ENCODE assay signal across 8 cellular contexts in genomic region chr3:183085634-183086390, GRCh38. TPM values are rescaled to one million over a fixed set of nuclear protein-coding genes. Genes with fewer than 3 reads are reported as not detected.
A peak's percentile ranks its signal among the peaks of the same experiment; 100 is the strongest.
DNase-seq lines count a peak whose midpoint lies in the region; ATAC-seq, FAIRE-seq and TF ChIP-seq lines count a peak whose summit lies in the region.

No MANE protein-coding gene starts in this region.

- peaks cover 86% of the 10 kb centered on the region for H3K36me3 Mint-ChIP-seq in stimulated activated effector memory CD8-positive, alpha-beta T cell treated with anti-CD3 and anti-CD28 coated beads, Interleukin-12 subunit alpha, Interleukin-12 subunit beta, amount 100 ng/mL, for 72 hours

- no peak for DNase-seq in AG09319 (ENCODE audit: extremely low read depth, low read depth)
- DNase-seq in SK-MEL-5 (ENCODE audit: low read depth, low spot score): peak; percentile 87
- peak; percentile 38 for DNase-seq in iPS DF 19.7 (ENCODE audit: low read depth, low spot score)
- DNase-seq in stimulated activated effector memory CD8-positive, alpha-beta T cell treated with anti-CD3 and anti-CD28 coated beads, Interleukin-12 subunit alpha, Interleukin-12 subunit beta, amount 100 ng/mL, for 72 hours (ENCODE audit: low spot score in 2 of 2): no peak
- no peak for DNase-seq in esophagus muscularis mucosa (ENCODE audit: extremely low spot score)
- no peak for DNase-seq in GM12892 (ENCODE audit: insufficient read length)
- no peak for DNase-seq in AG20443 (ENCODE audit: low spot score)

- ATAC-seq in stimulated activated effector memory CD8-positive, alpha-beta T cell treated with anti-CD3 and anti-CD28 coated beads, Interleukin-12 subunit alpha, Interleukin-12 subunit beta, amount 100 ng/mL, for 72 hours: no peak

- WGBS in esophagus muscularis mucosa: 89% methylated on average over 9 of the region's 9 CpGs

- H3K27ac ChIP-seq in esophagus muscularis mucosa (replicated peaks in 1 of 4): no peak overlapping the region

- H3K4me1 Mint-ChIP-seq in stimulated activated effector memory CD8-positive, alpha-beta T cell treated with anti-CD3 and anti-CD28 coated beads, Interleukin-12 subunit alpha, Interleukin-12 subunit beta, amount 100 ng/mL, for 72 hours: no peaks in the 10 kb centered on the region

- no peak overlapping the region for H3K4me3 ChIP-seq in esophagus muscularis mucosa

- intact Hi-C loops in esophagus muscularis mucosa (cut with DNase I): no loop called here

- in situ Hi-C loops in SK-MEL-5 (cut with HindIII; ENCODE audit: low pct_unique_long_range_greater_than_20kb, low sequenced_read_pairs): no loop called here

- no peak overlapping the region for H3K27ac Mint-ChIP-seq in stimulated activated effector memory CD8-positive, alpha-beta T cell treated with anti-CD3 and anti-CD28 coated beads, Interleukin-12 subunit alpha, Interleukin-12 subunit beta, amount 100 ng/mL, for 72 hours

- H3K4me3 Mint-ChIP-seq in stimulated activated effector memory CD8-positive, alpha-beta T cell treated with anti-CD3 and anti-CD28 coated beads, Interleukin-12 subunit alpha, Interleukin-12 subunit beta, amount 100 ng/mL, for 72 hours: no peak overlapping the region

- peak; percentile 19 for TF ChIP-seq CTCF in AG09319 (IDR thresholded peaks at IDR 0.05; ENCODE audit: low read depth, low read length)
- peak; percentile 60; the same call in 2 of the 3 replicates for TF ChIP-seq CTCF in GM12872 (IDR thresholded peaks at IDR 0.05; ENCODE audit: insufficient read depth, low read depth, low read length)
- TF ChIP-seq CTCF in esophagus muscularis mucosa (IDR thresholded peaks at IDR 0.05): peak in 1 of 3 experiments; percentile 15

- H3K36me3 ChIP-seq in esophagus muscularis mucosa: peaks cover 28 to 91% (median 60%) of the 10 kb centered on the region in 4 donors

- no peak for FAIRE-seq in GM12892 (lab: Jason Lieb, UNC)

- no peak for TF ChIP-seq POLR2A in esophagus muscularis mucosa (IDR thresholded peaks at IDR 0.05; ENCODE audit: low read depth)
- TF ChIP-seq POLR2A in GM12892 (IDR thresholded peaks at IDR 0.05; ENCODE audit: low read depth, low read length): no peak

- TF ChIP-seq EP300 in esophagus muscularis mucosa (IDR thresholded peaks at IDR 0.05): no peak

- no peaks in the 10 kb centered on the region for H3K9me3 ChIP-seq in esophagus muscularis mucosa

- H3K27me3 ChIP-seq in esophagus muscularis mucosa: no peaks in the 10 kb centered on the region

- H3K9me3 Mint-ChIP-seq in stimulated activated effector memory CD8-positive, alpha-beta T cell treated with anti-CD3 and anti-CD28 coated beads, Interleukin-12 subunit alpha, Interleukin-12 subunit beta, amount 100 ng/mL, for 72 hours: no peaks in the 10 kb centered on the region

- peaks cover 0 to 5% (median 0%) of the 10 kb centered on the region in 4 donors for H3K4me1 ChIP-seq in esophagus muscularis mucosa

RNA-seq across cellular contexts. Expression of gene MCCC1, which starts 13.5 kb away (rescaled TPM):
- total RNA-seq in SK-MEL-5 (2014; rRNA removed; shearing (Covaris generic)): 28.3 and 30.7 TPM in 2 replicates
- polyA plus RNA-seq in SK-MEL-5 (2015; cell fraction: cytosol; rRNA removed): 20.5 and 25.6 TPM in 2 replicates
- polyA plus RNA-seq in SK-MEL-5 (2015; cell fraction: nucleus; rRNA removed): 24.4 and 25.1 TPM in 2 replicates
- total RNA-seq in esophagus muscularis mucosa: 10 to 100 TPM; 26.4 to 37.3 (median 27.8) TPM
- 61.3 TPM for polyA plus RNA-seq in GM12892 (2012; ENCODE audit: missing spikeins)

Comparison
In these comparisons a context has a peak if more than half of its experiments do, and no peak if none do; other contexts are left out.
1. DNase-seq: peak in SK-MEL-5 (single experiment) and iPS DF 19.7 (single experiment); none in AG09319 (single experiment), stimulated activated effector memory CD8-positive, alpha-beta T cell treated with anti-CD3 and anti-CD28 coated beads, Interleukin-12 subunit alpha, Interleukin-12 subunit beta, amount 100 ng/mL, for 72 hours (0 of 2), esophagus muscularis mucosa (single experiment), GM12892 (single experiment) and AG20443 (single experiment).